Comparison of ENCODE assay signal across 7 cellular contexts in genomic region chr10:47890737-47891136, GRCh38. TPM values are rescaled to one million over a fixed set of nuclear protein-coding genes. Genes with fewer than 3 reads are reported as not detected.
"Had no signal": no experiment of that assay in that cellular context is flagged by ENCODE, and none has a peak within 500 bp of the region (broad histone marks: within the 10 kb centered on the region; RNA-seq: fewer than 3 reads in every experiment).

No MANE protein-coding gene starts in this region.

RNA-seq across cellular contexts. Expression of gene NPY4R2, which starts 27.7 kb away (rescaled TPM):
- total RNA-seq: thoracic aorta, thyroid gland, tibial nerve, ureter, uterus had no signal
- polyA plus RNA-seq: thymus, urinary bladder had no signal
